Comparison of ENCODE assay signal across 10 cellular contexts in the genomic region with DNA sequence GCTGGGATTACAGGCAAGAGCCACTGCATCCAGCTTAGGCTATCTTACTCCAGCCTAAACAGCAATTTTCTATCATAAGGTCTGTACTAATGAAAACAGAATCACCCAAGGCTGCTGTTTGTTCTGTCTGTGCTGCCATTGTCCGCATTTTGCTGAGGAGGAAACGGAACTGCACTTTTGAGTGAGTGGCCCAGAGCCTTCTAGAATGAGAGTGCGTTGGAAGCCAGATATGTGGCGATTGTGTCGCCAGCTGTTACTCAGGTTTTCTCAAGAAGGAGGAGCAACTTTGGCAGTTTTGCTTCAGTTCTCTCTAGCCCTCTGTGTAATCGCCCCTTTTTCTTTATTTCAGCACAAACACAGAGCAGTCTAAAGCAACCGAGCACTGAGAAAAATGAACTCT. TPM values are rescaled to one million over a fixed set of nuclear protein-coding genes. Genes with fewer than 3 reads are reported as not detected.
"Had no signal": no experiment of that assay in that cellular context is flagged by ENCODE, and none has a peak within 500 bp of the region (broad histone marks: within the 10 kb centered on the region; RNA-seq: fewer than 3 reads in every experiment).

No MANE protein-coding gene starts in this region.

- H3K27me3 ChIP-seq: cardiac muscle cell had no signal

- H3K4me1 Mint-ChIP-seq: neural crest cell had no signal

- H3K27ac ChIP-seq: cardiac muscle cell, coronary artery, gastroesophageal sphincter had no signal

- H3K4me3 ChIP-seq: cardiac muscle cell, gastroesophageal sphincter had no signal

- H3K9me3 Mint-ChIP-seq: activated naive CD4-positive, alpha-beta T cell treated with anti-CD3 and anti-CD28 coated beads, Interleukin-2, amount 10 ng/mL, durations not matched to agents 7 days and 5 days; activated T-helper 2 cell treated with anti-CD3 and anti-CD28 coated beads, Interferon-gamma antibody, Interleukin-2, Interleukin-4, amounts not matched to agents 10 μg/mL and 5 μg/mL and 100 μg/mL, durations not matched to agents 14 hours and 24 hours and 36 hours; neural crest cell had no signal

- H3K4me3 Mint-ChIP-seq: neural crest cell, type B pancreatic cell had no signal

- DNase-seq: activated naive CD4-positive, alpha-beta T cell treated with anti-CD3 and anti-CD28 coated beads, Interleukin-2, amount 10 ng/mL, durations not matched to agents 7 days and 5 days; left ventricle myocardium superior; mesenchymal stem cell had no signal

- H3K4me1 ChIP-seq: gastroesophageal sphincter had no signal

- H3K27ac Mint-ChIP-seq: type B pancreatic cell had no signal

- ATAC-seq: gastroesophageal sphincter had no signal

- H3K36me3 ChIP-seq: cardiac muscle cell had no signal

- H3K9me3 ChIP-seq: gastroesophageal sphincter had no signal

RNA-seq across cellular contexts. Expression of gene PRDM1, which starts 18.3 kb away (rescaled TPM):
- total RNA-seq: osteocyte had no signal
